Comparison of ENCODE assay signal across 24 cellular contexts in genomic region chr14:51331651-51332367, GRCh38.
A peak's percentile ranks its signal among the peaks of the same experiment; 100 is the strongest.
DNase-seq lines count a peak whose midpoint lies in the region; ATAC-seq, FAIRE-seq and TF ChIP-seq lines count a peak whose summit lies in the region.
"Had no signal": no experiment of that assay in that cellular context is flagged by ENCODE, and none has a peak within 500 bp of the region (broad histone marks: within the 10 kb centered on the region; RNA-seq: fewer than 3 reads in every experiment).

No MANE protein-coding gene starts in this region.

- no peaks in the 10 kb centered on the region for H3K36me3 ChIP-seq in CD4-positive, CD25-positive, alpha-beta regulatory T cell (ENCODE audit: control insufficient read depth, insufficient read depth, low read length)
- H3K36me3 ChIP-seq in GM12878 (ENCODE audit: control insufficient read depth in 2 of 2, insufficient read depth in 2 of 2, low read length in 1 of 2): no peaks in the 10 kb centered on the region
- H3K36me3 ChIP-seq in neuronal stem cell (replicated peaks in 1 of 2; ENCODE audit: control insufficient read depth in 2 of 2, insufficient read depth in 2 of 2, low read length in 2 of 2): no peaks in the 10 kb centered on the region
- no peaks in the 10 kb centered on the region for H3K36me3 ChIP-seq in transverse colon
- H3K36me3 ChIP-seq: left ventricle myocardium inferior, prostate gland had no signal

- RAD21 ChIA-PET in GM12878 (lab: Charles Lee; ENCODE audit: unreplicated experiment): no interaction called here

- intact Hi-C loops in GM12878 (cut with micrococcal nuclease; ENCODE audit: unreplicated experiment) (no loop called here), transverse colon (cut with DNase I; ENCODE audit: low total_unique reads) (no loop called here)

- TF ChIP-seq RAD21 in GM12878 (IDR thresholded peaks at IDR 0.05; ENCODE audit: insufficient read depth, low read depth, low read length): no peak

- H3K4me1 Mint-ChIP-seq in CD4-positive, CD25-positive, alpha-beta regulatory T cell: peaks cover 4 to 21% (median 14%) of the 10 kb centered on the region in 4 donors
- H3K4me1 Mint-ChIP-seq in HFFc6 (ENCODE audit: low read depth) (peaks cover 80% of the 10 kb centered on the region), endothelial cell (ENCODE audit: unreplicated experiment) (peaks cover 8% of the 10 kb centered on the region)

- H3K27ac Mint-ChIP-seq in CD4-positive, CD25-positive, alpha-beta regulatory T cell: peak overlapping the region in 2 of 3 donors; percentile 2 to 5
- peak overlapping the region; percentile 59; the same call in 1 of the 2 replicates for H3K27ac Mint-ChIP-seq in HFFc6
- no peak overlapping the region for H3K27ac Mint-ChIP-seq in endothelial cell (ENCODE audit: unreplicated experiment)
- H3K27ac Mint-ChIP-seq: CD8-positive, alpha-beta T cell had no signal

- H4K91ac ChIP-seq in neuronal stem cell (ENCODE audit: low read depth, low read length, poor library complexity): no peak overlapping the region

- H2AFZ ChIP-seq in GM12878 (ENCODE audit: control insufficient read depth, low read depth, low read length) (no peak overlapping the region), neuronal stem cell (ENCODE audit: low read length) (peak overlapping the region; percentile 49)

- no peaks in the 10 kb centered on the region for H3K27me3 Mint-ChIP-seq in CD4-positive, CD25-positive, alpha-beta regulatory T cell
- no peaks in the 10 kb centered on the region for H3K27me3 Mint-ChIP-seq in HFFc6 (ENCODE audit: insufficient read depth)
- no peaks in the 10 kb centered on the region for H3K27me3 Mint-ChIP-seq in endothelial cell (ENCODE audit: unreplicated experiment)

- SMC1A ChIA-PET in GM12878 (lab: Charles Lee; ENCODE audit: uncharacterized antibody, unreplicated experiment): no interaction called here

- no peak overlapping the region for H3K14ac ChIP-seq in neuronal stem cell (ENCODE audit: low read length)

- H3K4ac ChIP-seq in neuronal stem cell (ENCODE audit: low read length): no peak overlapping the region

- H3K36me3 Mint-ChIP-seq in CD4-positive, CD25-positive, alpha-beta regulatory T cell: no peaks in the 10 kb centered on the region
- H3K36me3 Mint-ChIP-seq in HFFc6 (ENCODE audit: low read depth) (no peaks in the 10 kb centered on the region), endothelial cell (ENCODE audit: low read depth, unreplicated experiment) (no peaks in the 10 kb centered on the region)
- H3K36me3 Mint-ChIP-seq: CD8-positive, alpha-beta T cell had no signal

- no peak overlapping the region for H2BK120ac ChIP-seq in neuronal stem cell (ENCODE audit: low read depth, low read length)

- TF ChIP-seq POLR2A in GM12878 (IDR thresholded peaks at IDR 0.05; ENCODE audit: low read depth, low read length) (no peak), transverse colon (IDR thresholded peaks at IDR 0.05) (no peak)

- no peaks in the 10 kb centered on the region for H3K27me3 ChIP-seq in CD4-positive, CD25-positive, alpha-beta regulatory T cell (ENCODE audit: control insufficient read depth, insufficient read depth, low read length)
- H3K27me3 ChIP-seq in GM12878 (replicated peaks in 1 of 2; ENCODE audit: control insufficient read depth in 2 of 2, insufficient read depth in 2 of 2, low read length in 1 of 2) (peaks cover 1 to 3% of the 10 kb centered on the region in 2 experiments; a peak in 1 of 4 replicates), neuronal stem cell (ENCODE audit: control insufficient read depth in 3 of 3, insufficient read depth in 3 of 3, low read depth in 1 of 3, low read length in 3 of 3) (peaks cover 0 to 7% (median 0%) of the 10 kb centered on the region in 3 experiments), transverse colon (no peaks in the 10 kb centered on the region)

- 10% methylated on average over 6 of the region's 6 CpGs for WGBS in GM12878 (ENCODE audit: insufficient coverage, insufficient replicate concordance, low lambda C conversion rate, missing lambda C conversion rate)
- WGBS in neuronal stem cell (ENCODE audit: extremely low coverage in 2 of 2, insufficient read length in 2 of 2, insufficient replicate concordance in 1 of 2), 2 donors: no CpG with 5 or more reads among the region's 6 CpGs
- 57 to 67% methylated on average over 5 to 6 of the region's 6 CpGs for WGBS in transverse colon (ENCODE audit: low coverage in 1 of 2), 2 donors

- no peak overlapping the region for H2AK5ac ChIP-seq in neuronal stem cell (ENCODE audit: low read depth, low read length)

- no peak overlapping the region for H2BK12ac ChIP-seq in neuronal stem cell (ENCODE audit: low read length)

- no peaks in the 10 kb centered on the region for H3K4me1 ChIP-seq in CD4-positive, CD25-positive, alpha-beta regulatory T cell (ENCODE audit: control insufficient read depth, insufficient read depth, low read length, poor library complexity, severe bottlenecking)
- H3K4me1 ChIP-seq in GM12878 (ENCODE audit: control insufficient read depth, insufficient read depth, low read length) (no peaks in the 10 kb centered on the region), neuronal stem cell (ENCODE audit: control insufficient read depth in 2 of 2, insufficient read depth in 1 of 2, low read depth in 1 of 2, low read length in 2 of 2) (peaks cover 5 to 10% of the 10 kb centered on the region in 2 donors), transverse colon (peaks cover 3 to 43% (median 10%) of the 10 kb centered on the region in 4 donors)
- H3K4me1 ChIP-seq: prostate gland had no signal

- H3K4me3 ChIP-seq in CD4-positive, CD25-positive, alpha-beta regulatory T cell (ENCODE audit: low read depth, low read length): no peak overlapping the region
- no peak overlapping the region for H3K4me3 ChIP-seq in GM12878
- H3K4me3 ChIP-seq in neuronal stem cell (ENCODE audit: low read length in 2 of 2): no peak overlapping the region
- H3K4me3 ChIP-seq in transverse colon: no peak overlapping the region
- H3K4me3 ChIP-seq: K562, left ventricle myocardium inferior, prostate gland had no signal

- DNase-seq in CD4-positive, CD25-positive, alpha-beta regulatory T cell: peak in 1 of 3 donors; percentile 65
- DNase-seq in HFFc6 (no peak), GM12878 (ENCODE audit: low read depth, low spot score) (no peak), neuronal stem cell (ENCODE audit: low spot score) (no peak), transverse colon (no peak), endothelial cell (ENCODE audit: low spot score) (no peak)
- DNase-seq: activated CD4-positive, alpha-beta T cell treated with anti-CD3 and anti-CD28 coated beads for 4 hours; activated naive CD4-positive, alpha-beta T cell treated with anti-CD3 and anti-CD28 coated beads, Interleukin-2, amount 50 U/mL, for 16 hours; activated T-cell treated with anti-CD3 and anti-CD28 coated beads for 4 hours; CD8-positive, alpha-beta T cell; cortex of kidney; DMS79; left ventricle myocardium inferior; NCI-H1694 treated with DMSO at 0.1 percent for 48 hours; NCI-H446; NK-92 treated with Interleukin-12 subunit alpha and Interleukin-12 subunit beta, amount 100 ng/mL, for 24 hours; stimulated activated CD4-positive, alpha-beta T cell treated with anti-CD3 and anti-CD28 coated beads, Interleukin-4, amount 100 ng/mL, for 24 hours; T1000 had no signal

- peak overlapping the region in 1 of 4 donors; percentile 53 for H3K4me3 Mint-ChIP-seq in CD4-positive, CD25-positive, alpha-beta regulatory T cell
- H3K4me3 Mint-ChIP-seq in HFFc6 (peak overlapping the region; percentile 8; the same call in 1 of the 2 replicates), endothelial cell (ENCODE audit: unreplicated experiment) (no peak overlapping the region)
- H3K4me3 Mint-ChIP-seq: CD8-positive, alpha-beta T cell; neural crest cell had no signal

- no peak for ATAC-seq in CD4-positive, CD25-positive, alpha-beta regulatory T cell (ENCODE audit: low read depth in 2 of 2)
- ATAC-seq in GM12878 (peak; percentile 23; the same call in 2 of the 3 replicates), GM21576 (IDR thresholded peaks at IDR 0.05; ENCODE audit: unreplicated experiment) (no peak)
- ATAC-seq: CD8-positive, alpha-beta T cell; K562 had no signal

- no peak overlapping the region for H3K18ac ChIP-seq in neuronal stem cell (ENCODE audit: low read length)

- TF ChIP-seq CTCF in HFFc6 (IDR thresholded peaks at IDR 0.05): no peak
- TF ChIP-seq CTCF in GM12878 (IDR thresholded peaks at IDR 0.05 in 2 of 3, conservative IDR thresholded peaks at IDR 0.05 in 1 of 3; ENCODE audit: control insufficient read depth in 2 of 3, extremely low read depth in 1 of 3, insufficient read depth in 1 of 3, low read depth in 3 of 3, low read length in 3 of 3): no peak
- TF ChIP-seq CTCF in transverse colon (IDR thresholded peaks at IDR 0.05): no peak
- no peak for TF ChIP-seq CTCF in endothelial cell (IDR thresholded peaks at IDR 0.05; ENCODE audit: unreplicated experiment)

- peaks cover 0 to 8% (median 0%) of the 10 kb centered on the region in 7 donors for H3K9me3 Mint-ChIP-seq in CD4-positive, CD25-positive, alpha-beta regulatory T cell
- no peaks in the 10 kb centered on the region for H3K9me3 Mint-ChIP-seq in HFFc6
- no peaks in the 10 kb centered on the region for H3K9me3 Mint-ChIP-seq in endothelial cell (ENCODE audit: unreplicated experiment)
- H3K9me3 Mint-ChIP-seq: CD8-positive, alpha-beta T cell; neural crest cell had no signal

- POLR2A ChIA-PET in GM12878 (lab: Charles Lee): no interaction called here

- H3K27ac ChIP-seq in CD4-positive, CD25-positive, alpha-beta regulatory T cell (ENCODE audit: insufficient read depth, low read length, poor library complexity, severe bottlenecking): no peak overlapping the region
- H3K27ac ChIP-seq in GM12878 (ENCODE audit: control insufficient read depth, insufficient read depth) (no peak overlapping the region), neuronal stem cell (replicated peaks; ENCODE audit: low read length) (no peak overlapping the region), transverse colon (no peak overlapping the region)
- H3K27ac ChIP-seq: left ventricle myocardium inferior, prostate gland had no signal

- H3K23ac ChIP-seq in neuronal stem cell (ENCODE audit: low read depth, low read length, poor library complexity): no peak overlapping the region

- in situ Hi-C loops in GM12878 (cut with MboI): no loop called here
- in situ Hi-C loops in transverse colon (cut with MboI; ENCODE audit: low pct_ligation_motif_present in 1 of 4, low pct_unique_long_range_greater_than_20kb in 1 of 4, low sequenced_read_pairs in 3 of 4): no loop called here

- no peaks in the 10 kb centered on the region for H3K9me3 ChIP-seq in CD4-positive, CD25-positive, alpha-beta regulatory T cell (ENCODE audit: control insufficient read depth in 2 of 2, low read length in 2 of 2)
- H3K9me3 ChIP-seq in GM12878 (replicated peaks; ENCODE audit: control insufficient read depth, insufficient read depth, low read length) (no peaks in the 10 kb centered on the region), neuronal stem cell (replicated peaks in 1 of 2; ENCODE audit: control insufficient read depth in 2 of 2, insufficient read depth in 1 of 2, low read depth in 1 of 2, low read length in 2 of 2) (no peaks in the 10 kb centered on the region), transverse colon (no peaks in the 10 kb centered on the region)
- H3K9me3 ChIP-seq: left ventricle myocardium inferior, prostate gland had no signal

- BruUV-seq in GM12878 (replicated peaks; lab: Mats Ljungman, UMichigan): no TSS peak

- H3K79me2 ChIP-seq in GM12878 (ENCODE audit: control insufficient read depth, insufficient read depth, low read length): no peaks in the 10 kb centered on the region

- no peak overlapping the region for H2BK15ac ChIP-seq in neuronal stem cell (ENCODE audit: low read length)

- H4K20me1 ChIP-seq in GM12878 (ENCODE audit: control insufficient read depth, insufficient read depth): no peaks in the 10 kb centered on the region

- no peak for FAIRE-seq in GM12878 (lab: Jason Lieb, UNC)
- FAIRE-seq: K562, RCC 7860, small intestine had no signal

- no peak overlapping the region for H4K8ac ChIP-seq in neuronal stem cell (ENCODE audit: low read depth, low read length)

- no peak overlapping the region for H2BK5ac ChIP-seq in neuronal stem cell (ENCODE audit: low read length)

- H3K9ac ChIP-seq in GM12878 (ENCODE audit: control insufficient read depth, insufficient read depth, low read length) (no peak overlapping the region), neuronal stem cell (ENCODE audit: low read depth, low read length, poor library complexity) (no peak overlapping the region)

- CTCF ChIA-PET in GM12878 (lab: Yijun Ruan, JAX): no interaction called here

- no peak for TF ChIP-seq EP300 in GM12878 (IDR thresholded peaks at IDR 0.05; ENCODE audit: borderline replicate concordance in 1 of 2, control insufficient read depth in 1 of 2, low read depth in 2 of 2, low read length in 2 of 2)
- TF ChIP-seq EP300 in transverse colon (IDR thresholded peaks at IDR 0.05; ENCODE audit: low read depth): no peak

- H3K79me1 ChIP-seq in neuronal stem cell (ENCODE audit: low read depth, low read length): no peaks in the 10 kb centered on the region

- H3K4me2 ChIP-seq in GM12878 (ENCODE audit: control insufficient read depth, insufficient read depth) (no peak overlapping the region), neuronal stem cell (ENCODE audit: insufficient read depth, low read length, poor library complexity, severe bottlenecking) (no peak overlapping the region)
